1 cellular context compared by ENCODE assay signal in the genomic region with DNA sequence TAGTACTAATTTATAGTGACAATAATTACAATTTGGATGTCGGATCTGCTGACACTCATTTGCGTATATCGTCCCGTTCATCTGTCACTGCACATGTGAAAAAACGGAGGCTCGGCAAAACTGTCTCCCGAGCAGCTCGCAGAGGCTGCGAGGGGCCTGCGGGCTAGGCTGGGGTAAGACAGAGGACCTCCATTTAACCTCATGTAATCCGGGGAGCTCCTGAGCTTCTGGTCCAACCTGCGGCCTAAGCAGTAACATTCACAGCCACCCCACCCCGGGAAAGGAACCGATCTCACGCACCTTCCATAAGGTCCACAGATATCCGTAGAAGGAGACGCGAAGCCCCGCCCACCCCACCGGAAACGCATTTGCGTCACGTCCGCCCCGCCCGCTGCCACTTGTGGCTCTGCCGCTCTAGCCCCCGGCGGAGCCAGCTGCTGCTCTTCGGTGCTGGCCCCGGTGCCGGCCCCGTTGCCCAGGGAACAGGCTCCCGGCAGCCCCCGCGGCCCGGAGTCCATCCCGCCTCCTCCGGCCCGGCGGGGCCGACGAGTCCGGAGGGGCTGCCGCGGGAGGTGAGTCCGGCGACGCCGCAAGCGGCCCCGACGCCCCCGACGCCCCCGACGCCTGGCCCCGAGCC.
TF ChIP-seq lines count a peak whose summit lies in the region.

TSS of gene CINP (minus strand) at position 346 of the 637 bp plus-strand sequence. CDS start at position 307, 39 bp downstream.
A gene with protein sequence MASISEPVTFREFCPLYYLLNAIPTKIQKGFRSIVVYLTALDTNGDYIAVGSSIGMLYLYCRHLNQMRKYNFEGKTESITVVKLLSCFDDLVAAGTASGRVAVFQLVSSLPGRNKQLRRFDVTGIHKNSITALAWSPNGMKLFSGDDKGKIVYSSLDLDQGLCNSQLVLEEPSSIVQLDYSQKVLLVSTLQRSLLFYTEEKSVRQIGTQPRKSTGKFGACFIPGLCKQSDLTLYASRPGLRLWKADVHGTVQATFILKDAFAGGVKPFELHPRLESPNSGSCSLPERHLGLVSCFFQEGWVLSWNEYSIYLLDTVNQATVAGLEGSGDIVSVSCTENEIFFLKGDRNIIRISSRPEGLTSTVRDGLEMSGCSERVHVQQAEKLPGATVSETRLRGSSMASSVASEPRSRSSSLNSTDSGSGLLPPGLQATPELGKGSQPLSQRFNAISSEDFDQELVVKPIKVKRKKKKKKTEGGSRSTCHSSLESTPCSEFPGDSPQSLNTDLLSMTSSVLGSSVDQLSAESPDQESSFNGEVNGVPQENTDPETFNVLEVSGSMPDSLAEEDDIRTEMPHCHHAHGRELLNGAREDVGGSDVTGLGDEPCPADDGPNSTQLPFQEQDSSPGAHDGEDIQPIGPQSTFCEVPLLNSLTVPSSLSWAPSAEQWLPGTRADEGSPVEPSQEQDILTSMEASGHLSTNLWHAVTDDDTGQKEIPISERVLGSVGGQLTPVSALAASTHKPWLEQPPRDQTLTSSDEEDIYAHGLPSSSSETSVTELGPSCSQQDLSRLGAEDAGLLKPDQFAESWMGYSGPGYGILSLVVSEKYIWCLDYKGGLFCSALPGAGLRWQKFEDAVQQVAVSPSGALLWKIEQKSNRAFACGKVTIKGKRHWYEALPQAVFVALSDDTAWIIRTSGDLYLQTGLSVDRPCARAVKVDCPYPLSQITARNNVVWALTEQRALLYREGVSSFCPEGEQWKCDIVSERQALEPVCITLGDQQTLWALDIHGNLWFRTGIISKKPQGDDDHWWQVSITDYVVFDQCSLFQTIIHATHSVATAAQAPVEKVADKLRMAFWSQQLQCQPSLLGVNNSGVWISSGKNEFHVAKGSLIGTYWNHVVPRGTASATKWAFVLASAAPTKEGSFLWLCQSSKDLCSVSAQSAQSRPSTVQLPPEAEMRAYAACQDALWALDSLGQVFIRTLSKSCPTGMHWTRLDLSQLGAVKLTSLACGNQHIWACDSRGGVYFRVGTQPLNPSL (N-terminal part only) (plus strand): TSS at position 397 of the 637 bp plus-strand sequence. CDS start 13,781 bp downstream, outside the sequence.

TF ChIP-seq in neural cell, 6 proteins besides CTCF, POLR2A, EP300 and RAD21 (continued from another document):
- TF ChIP-seq REST (IDR thresholded peaks at IDR 0.05; ENCODE audit: borderline replicate concordance), result peak; percentile 59
